Comparison of ENCODE assay signal across 20 cellular contexts in genomic region chr2:192000196-192000990, GRCh38.
"Had no signal": no experiment of that assay in that cellular context is flagged by ENCODE, and none has a peak within 500 bp of the region (broad histone marks: within the 10 kb centered on the region; RNA-seq: fewer than 3 reads in every experiment).

No MANE protein-coding gene starts in this region.

- H3K36me3 ChIP-seq: colonic mucosa, upper lobe of left lung had no signal

- H3K27ac ChIP-seq: colonic mucosa, epithelial cell of prostate, parathyroid adenoma, testis, upper lobe of left lung had no signal

- H3K79me2 ChIP-seq: parathyroid adenoma had no signal

- H3K9ac ChIP-seq: parathyroid adenoma had no signal

- H3K27me3 ChIP-seq: colonic mucosa, testis, upper lobe of left lung had no signal

- H3K9me3 ChIP-seq: colonic mucosa, testis, upper lobe of left lung had no signal

- ATAC-seq: left lobe of liver; sciatic nerve; stimulated activated effector memory CD8-positive, alpha-beta T cell treated with anti-CD3 and anti-CD28 coated beads, Interleukin-12 subunit alpha, Interleukin-12 subunit beta, amount 100 ng/mL, for 72 hours had no signal

- H3K4me1 ChIP-seq: colonic mucosa, parathyroid adenoma, testis, upper lobe of left lung had no signal

- DNase-seq: activated B cell treated with CpG ODN at 0.5 μM for 24 hours; activated CD4-positive, alpha-beta memory T cell treated with anti-CD3 and anti-CD28 coated beads for 36 hours; activated CD4-positive, alpha-beta T cell treated with anti-CD3 and anti-CD28 coated beads for 4 hours; activated naive CD8-positive, alpha-beta T cell treated with anti-CD3 and anti-CD28 coated beads, Interleukin-2, amount 10 ng/mL, durations not matched to agents 7 days and 5 days; activated T-cell treated with anti-CD3 and anti-CD28 coated beads for 4 hours; amygdala; colonic mucosa; endodermal cell; foreskin melanocyte; hypothalamus; islet precursor cell; midbrain; stimulated activated CD4-positive, alpha-beta T cell treated with anti-CD3 and anti-CD28 coated beads, Interleukin-4, amount 100 ng/mL, for 24 hours; testis; upper lobe of left lung had no signal

- H3K4me3 ChIP-seq: colonic mucosa, testis, upper lobe of left lung had no signal

- H2AFZ ChIP-seq: parathyroid adenoma had no signal
